Comparison of ENCODE assay signal across 27 cellular contexts in the genomic region with DNA sequence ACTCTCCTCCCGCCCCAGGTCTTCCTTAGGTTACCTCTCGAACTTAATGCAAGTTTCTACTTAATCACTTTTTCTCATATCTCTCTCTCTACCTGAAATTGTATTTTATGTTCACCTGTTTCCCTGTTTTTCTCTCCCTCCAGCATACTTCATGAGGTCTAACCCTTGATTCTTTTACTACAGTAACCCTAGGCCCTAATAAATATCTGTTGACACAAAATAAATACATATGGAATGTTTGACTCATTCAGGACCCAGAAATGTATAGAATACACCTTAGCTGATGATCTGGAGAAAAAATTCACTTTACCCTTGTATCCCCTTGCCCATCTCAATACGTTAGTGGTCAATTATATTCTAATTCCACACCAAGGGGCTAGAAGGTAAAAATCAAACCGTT.
A peak's percentile ranks its signal among the peaks of the same experiment; 100 is the strongest.
DNase-seq lines count a peak whose midpoint lies in the region; ATAC-seq and TF ChIP-seq lines count a peak whose summit lies in the region.
"Had no signal": no experiment of that assay in that cellular context is flagged by ENCODE, and none has a peak within 500 bp of the region (broad histone marks: within the 10 kb centered on the region; RNA-seq: fewer than 3 reads in every experiment).

No MANE protein-coding gene starts in this region.

- H3K36me3 Mint-ChIP-seq in activated CD8-positive, alpha-beta memory T cell treated with anti-CD3 and anti-CD28 coated beads, Interleukin-2, amount 10 ng/mL, durations not matched to agents 7 days and 5 days = peaks cover 35% of the 10 kb centered on the region
- H3K36me3 Mint-ChIP-seq in activated naive CD8-positive, alpha-beta T cell treated with anti-CD3 and anti-CD28 coated beads, Interleukin-2, amount 50 U/mL, for 24 hours (ENCODE audit: low read depth) = no peaks in the 10 kb centered on the region
- H3K36me3 Mint-ChIP-seq: naive thymus-derived CD8-positive, alpha-beta T cell; stimulated activated memory B cell treated with anti-CD40 and anti-IgM and Interleukin-4, amounts not matched to agents 10 μg/mL and 1 μg/mL and 100 μg/mL, for 72 hours had no signal

- no peak for TF ChIP-seq CTCF in smooth muscle cell (IDR thresholded peaks at IDR 0.05; ENCODE audit: borderline replicate concordance, insufficient read depth, poor library complexity, severe bottlenecking)

- 91% methylated on average over 4 of the region's 4 CpGs for WGBS in smooth muscle cell (ENCODE audit: low lambda C conversion rate)

- H3K4me3 Mint-ChIP-seq in activated CD8-positive, alpha-beta memory T cell treated with anti-CD3 and anti-CD28 coated beads, Interleukin-2, amount 10 ng/mL, durations not matched to agents 7 days and 5 days = no peak overlapping the region
- H3K4me3 Mint-ChIP-seq in activated naive CD8-positive, alpha-beta T cell treated with anti-CD3 and anti-CD28 coated beads, Interleukin-2, amount 50 U/mL, for 24 hours = no peak overlapping the region
- H3K4me3 Mint-ChIP-seq: mesothelial cell of epicardium; stimulated activated memory B cell treated with anti-CD40 and anti-IgM and Interleukin-4, amounts not matched to agents 10 μg/mL and 1 μg/mL and 100 μg/mL, for 72 hours had no signal

- H3K4me1 ChIP-seq in smooth muscle cell (ENCODE audit: low read depth) = no peaks in the 10 kb centered on the region
- H3K4me1 ChIP-seq: uterus had no signal

- H3K4me2 ChIP-seq in smooth muscle cell = no peak overlapping the region

- no peak overlapping the region for H3K9ac ChIP-seq in smooth muscle cell (ENCODE audit: low read depth)

- no peak for ATAC-seq in activated CD8-positive, alpha-beta memory T cell treated with anti-CD3 and anti-CD28 coated beads, Interleukin-2, amount 10 ng/mL, durations not matched to agents 7 days and 5 days
- no peak for ATAC-seq in activated naive CD8-positive, alpha-beta T cell treated with anti-CD3 and anti-CD28 coated beads, Interleukin-2, amount 50 U/mL, for 24 hours
- ATAC-seq in GM19467 (IDR thresholded peaks at IDR 0.05; ENCODE audit: unreplicated experiment) = no peak
- ATAC-seq: naive thymus-derived CD8-positive, alpha-beta T cell had no signal

- no peaks in the 10 kb centered on the region for H3F3A ChIP-seq in smooth muscle cell (ENCODE audit: low read depth)

- no peaks in the 10 kb centered on the region for H3K27me3 Mint-ChIP-seq in activated CD8-positive, alpha-beta memory T cell treated with anti-CD3 and anti-CD28 coated beads, Interleukin-2, amount 10 ng/mL, durations not matched to agents 7 days and 5 days
- no peaks in the 10 kb centered on the region for H3K27me3 Mint-ChIP-seq in activated naive CD8-positive, alpha-beta T cell treated with anti-CD3 and anti-CD28 coated beads, Interleukin-2, amount 50 U/mL, for 24 hours
- H3K27me3 Mint-ChIP-seq: naive thymus-derived CD8-positive, alpha-beta T cell; stimulated activated memory B cell treated with anti-CD40 and anti-IgM and Interleukin-4, amounts not matched to agents 10 μg/mL and 1 μg/mL and 100 μg/mL, for 72 hours had no signal

- CTCF ChIA-PET in activated CD8-positive, alpha-beta memory T cell treated with anti-CD3 and anti-CD28 coated beads, Interleukin-2, amount 10 ng/mL, durations not matched to agents 7 days and 5 days (lab: Charles Lee) = interaction anchor here (1.5 to 2.3 kb wide), 3 partner anchors 9 to 257 kb away, joined by 4 to 12 read pairs (median 6); no protein-coding TSS in a partner anchor

- H3K79me2 ChIP-seq in smooth muscle cell (ENCODE audit: low read depth) = no peaks in the 10 kb centered on the region

- H3K36me3 ChIP-seq in KOPT-K1 (ENCODE audit: insufficient read depth, low read length) = no peaks in the 10 kb centered on the region
- H3K36me3 ChIP-seq in smooth muscle cell (ENCODE audit: low read depth) = no peaks in the 10 kb centered on the region
- H3K36me3 ChIP-seq: colonic mucosa, esophagus muscularis mucosa, left lung, spleen, uterus had no signal

- H3K27ac ChIP-seq in KOPT-K1 (ENCODE audit: low read depth, low read length, poor library complexity, severe bottlenecking) (peak overlapping the region; percentile 91), smooth muscle cell (ENCODE audit: low read depth) (peak overlapping the region; percentile 32)
- H3K27ac ChIP-seq: colonic mucosa, esophagus muscularis mucosa, HL-60, uterus had no signal

- H3K27ac Mint-ChIP-seq in activated CD8-positive, alpha-beta memory T cell treated with anti-CD3 and anti-CD28 coated beads, Interleukin-2, amount 10 ng/mL, durations not matched to agents 7 days and 5 days = peak overlapping the region; percentile 89
- peak overlapping the region; percentile 37 for H3K27ac Mint-ChIP-seq in activated naive CD8-positive, alpha-beta T cell treated with anti-CD3 and anti-CD28 coated beads, Interleukin-2, amount 50 U/mL, for 24 hours
- H3K27ac Mint-ChIP-seq: mesothelial cell of epicardium; stimulated activated memory B cell treated with anti-CD40 and anti-IgM and Interleukin-4, amounts not matched to agents 10 μg/mL and 1 μg/mL and 100 μg/mL, for 72 hours had no signal

- H4K20me1 ChIP-seq in smooth muscle cell (ENCODE audit: low read depth) = no peaks in the 10 kb centered on the region

- no peak overlapping the region for H2AFZ ChIP-seq in smooth muscle cell (ENCODE audit: low read depth)

- H3K4me3 ChIP-seq in smooth muscle cell = no peak overlapping the region
- H3K4me3 ChIP-seq: colonic mucosa, esophagus muscularis mucosa, left lung, spleen, uterus had no signal

- H3K4me1 Mint-ChIP-seq in activated CD8-positive, alpha-beta memory T cell treated with anti-CD3 and anti-CD28 coated beads, Interleukin-2, amount 10 ng/mL, durations not matched to agents 7 days and 5 days = peaks cover 47% of the 10 kb centered on the region
- peaks cover 48% of the 10 kb centered on the region for H3K4me1 Mint-ChIP-seq in activated naive CD8-positive, alpha-beta T cell treated with anti-CD3 and anti-CD28 coated beads, Interleukin-2, amount 50 U/mL, for 24 hours

- H3K9me3 Mint-ChIP-seq in activated CD8-positive, alpha-beta memory T cell treated with anti-CD3 and anti-CD28 coated beads, Interleukin-2, amount 10 ng/mL, durations not matched to agents 7 days and 5 days (ENCODE audit: low read depth) = peaks cover 11% of the 10 kb centered on the region
- peaks cover 9% of the 10 kb centered on the region for H3K9me3 Mint-ChIP-seq in activated naive CD8-positive, alpha-beta T cell treated with anti-CD3 and anti-CD28 coated beads, Interleukin-2, amount 50 U/mL, for 24 hours

- no peaks in the 10 kb centered on the region for H3K27me3 ChIP-seq in smooth muscle cell (ENCODE audit: low read depth)
- H3K27me3 ChIP-seq: colonic mucosa, esophagus muscularis mucosa, left lung, spleen, uterus had no signal

- DNase-seq in activated CD8-positive, alpha-beta memory T cell treated with anti-CD3 and anti-CD28 coated beads, Interleukin-2, amount 10 ng/mL, durations not matched to agents 7 days and 5 days = no peak
- DNase-seq in activated CD8-positive, alpha-beta memory T cell treated with anti-CD3 and anti-CD28 coated beads for 24 hours = no peak
- no peak for DNase-seq in activated naive CD8-positive, alpha-beta T cell treated with anti-CD3 and anti-CD28 coated beads, Interleukin-2, amount 50 U/mL, for 24 hours
- DNase-seq in smooth muscle cell (lab: John Stamatoyannopoulos, UW; ENCODE audit: unreplicated experiment) = no peak
- DNase-seq in DMS 273 (lab: John Stamatoyannopoulos, UW; ENCODE audit: unreplicated experiment) = no peak
- no peak for DNase-seq in NCI-H128 (lab: John Stamatoyannopoulos, UW; ENCODE audit: unreplicated experiment)
- DNase-seq: activated gamma-delta T cell treated with Interleukin-2 at 50 U/mL for 16 hours; amniotic stem cell; C1 segment of cervical spinal cord; colonic mucosa; foreskin melanocyte; hippocampal formation; left lung; naive thymus-derived CD8-positive, alpha-beta T cell; NCI-H1105; NCI-H2029; NCI-H2227 treated with DMSO at 0.1 percent for 48 hours; NCI-H69; spleen; stimulated activated CD4-positive, alpha-beta T cell treated with anti-CD3 and anti-CD28 coated beads, Interleukin-2, amount 100 ng/mL, for 48 hours; uterus had no signal

- peaks cover 24% of the 10 kb centered on the region for H3K9me3 ChIP-seq in KOPT-K1 (ENCODE audit: insufficient read depth, low read length, poor library complexity, severe bottlenecking)
- no peaks in the 10 kb centered on the region for H3K9me3 ChIP-seq in smooth muscle cell (replicated peaks; ENCODE audit: low read depth)
- H3K9me3 ChIP-seq: colonic mucosa, esophagus muscularis mucosa, left lung, spleen, uterus had no signal
